ENCODE assay signal across 8 cellular contexts in the genomic region with DNA sequence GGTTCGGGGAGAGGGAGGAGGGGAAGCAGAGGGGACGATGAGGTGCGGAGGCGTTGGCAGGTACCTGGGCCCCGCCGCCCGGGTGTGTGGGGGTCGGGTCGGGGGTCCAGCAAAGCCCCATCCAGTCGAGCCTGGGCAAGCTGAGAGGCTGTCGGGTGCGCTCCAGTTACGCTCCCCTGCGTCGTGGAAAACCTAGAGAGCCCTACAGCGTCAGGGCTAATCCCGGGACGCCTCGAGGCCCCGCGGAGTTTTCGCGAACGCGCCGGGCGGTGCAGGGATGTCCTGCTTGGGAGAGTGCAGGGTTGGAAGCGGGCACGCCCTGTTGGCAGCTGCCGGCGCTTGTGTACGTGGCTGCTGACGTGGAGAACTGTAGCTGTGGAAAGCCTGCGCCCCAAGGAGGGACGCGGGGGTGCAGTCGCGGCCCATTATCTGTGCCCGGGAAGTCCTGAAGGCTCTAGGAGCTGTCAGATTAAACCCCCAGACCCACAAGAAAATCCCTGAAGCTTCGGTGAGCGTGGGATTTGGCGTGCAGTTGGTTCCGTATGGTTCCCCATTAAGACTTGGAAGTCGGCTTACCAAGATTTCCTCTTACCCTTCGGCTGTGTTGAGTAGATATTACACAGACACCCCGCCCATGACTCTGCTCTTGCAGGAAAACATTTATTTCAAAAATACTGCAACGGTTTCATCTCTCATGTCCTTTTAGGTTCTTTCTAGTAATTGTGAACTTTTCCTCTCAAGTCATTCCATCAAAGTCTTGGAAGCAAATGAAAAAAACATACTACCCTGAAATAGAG. TPM values are rescaled to one million over a fixed set of nuclear protein-coding genes. Genes with fewer than 3 reads are reported as not detected.
DNase-seq lines count a peak whose midpoint lies in the region; ATAC-seq and TF ChIP-seq lines count a peak whose summit lies in the region.

No MANE protein-coding gene starts in this region.

- peak overlapping the region; percentile 81 for H3K4me3 ChIP-seq in CD4-positive, CD25-positive, alpha-beta regulatory T cell (ENCODE audit: low read depth, low read length)
- H3K4me3 ChIP-seq in Peyer's patch (peak overlapping the region; percentile 78 to 88 (median 82)), foreskin fibroblast (ENCODE audit: low read depth in 1 of 2, low read length in 2 of 2) (peak overlapping the region; percentile 56 to 70), suprapubic skin (peak overlapping the region; percentile 64)

- TF ChIP-seq CTCF in Peyer's patch (IDR thresholded peaks at IDR 0.05) (peak in 3 of 6 experiments; percentile 21 to 32 (median 28)), foreskin fibroblast (IDR thresholded peaks at IDR 0.05; ENCODE audit: low read depth, low read length) (no peak), suprapubic skin (IDR thresholded peaks at IDR 0.05) (no peak)

- H3K4me3 Mint-ChIP-seq in CD4-positive, CD25-positive, alpha-beta regulatory T cell = peak overlapping the region; percentile 89 to 96 (median 94)

- H3K36me3 ChIP-seq in CD4-positive, CD25-positive, alpha-beta regulatory T cell (ENCODE audit: control insufficient read depth, insufficient read depth, low read length) = no peaks in the 10 kb centered on the region
- H3K36me3 ChIP-seq in Peyer's patch = no peaks in the 10 kb centered on the region
- H3K36me3 ChIP-seq in suprapubic skin = no peaks in the 10 kb centered on the region

- TF ChIP-seq POLR2A in Peyer's patch (IDR thresholded peaks at IDR 0.05) (peak; percentile 78 to 90), suprapubic skin (IDR thresholded peaks at IDR 0.05) (peak; percentile 10 to 90)

- TF ChIP-seq EP300 in suprapubic skin (IDR thresholded peaks at IDR 0.05) = no peak

- no peaks in the 10 kb centered on the region for H3K27me3 ChIP-seq in CD4-positive, CD25-positive, alpha-beta regulatory T cell (ENCODE audit: control insufficient read depth, insufficient read depth, low read length)
- H3K27me3 ChIP-seq in Peyer's patch = no peaks in the 10 kb centered on the region
- H3K27me3 ChIP-seq in suprapubic skin = no peaks in the 10 kb centered on the region

- under 1% methylated on average over 23 of the region's 47 CpGs for whole genome bisulfite sequencing in suprapubic skin

- peaks cover 26% of the 10 kb centered on the region for H3K4me1 ChIP-seq in CD4-positive, CD25-positive, alpha-beta regulatory T cell (ENCODE audit: control insufficient read depth, insufficient read depth, low read length, poor library complexity, severe bottlenecking)
- H3K4me1 ChIP-seq in Peyer's patch (peaks cover 0 to 36% (median 6%) of the 10 kb centered on the region in 4 donors), suprapubic skin (peaks cover 63% of the 10 kb centered on the region)

- peak; percentile 67 to 85 (median 69) for DNase-seq in CD4-positive, CD25-positive, alpha-beta regulatory T cell
- DNase-seq in Peyer's patch (peak; percentile 84 to 95 (median 93)), activated gamma-delta T cell (lab: John Stamatoyannopoulos, UW) (peak; percentile 55), foreskin fibroblast (peak; percentile 97 to 98), non-pigmented ciliary epithelial cell (ENCODE audit: low read depth) (peak; percentile 87), suprapubic skin (ENCODE audit: low spot score in 2 of 2) (peak; percentile 97)

- no peaks in the 10 kb centered on the region for H3K9me3 Mint-ChIP-seq in CD4-positive, CD25-positive, alpha-beta regulatory T cell

- H3K9me3 ChIP-seq in CD4-positive, CD25-positive, alpha-beta regulatory T cell (ENCODE audit: control insufficient read depth in 2 of 2, low read length in 2 of 2) = no peaks in the 10 kb centered on the region
- H3K9me3 ChIP-seq in Peyer's patch = no peaks in the 10 kb centered on the region
- no peaks in the 10 kb centered on the region for H3K9me3 ChIP-seq in suprapubic skin

- ATAC-seq in CD4-positive, CD25-positive, alpha-beta regulatory T cell (ENCODE audit: low read depth in 2 of 2) = peak; percentile 47 to 52
- ATAC-seq in GM19328 (IDR thresholded peaks at IDR 0.05; ENCODE audit: unreplicated experiment) (peak; percentile 33), HG03469 (IDR thresholded peaks at IDR 0.05; ENCODE audit: unreplicated experiment) (peak; percentile 28)

- H3K27me3 Mint-ChIP-seq in CD4-positive, CD25-positive, alpha-beta regulatory T cell = no peaks in the 10 kb centered on the region

- H3K36me3 Mint-ChIP-seq in CD4-positive, CD25-positive, alpha-beta regulatory T cell = peaks cover 7% of the 10 kb centered on the region

- H3K27ac Mint-ChIP-seq in CD4-positive, CD25-positive, alpha-beta regulatory T cell = peak overlapping the region; percentile 74 to 92 (median 88)

- H3K27ac ChIP-seq in CD4-positive, CD25-positive, alpha-beta regulatory T cell (ENCODE audit: insufficient read depth, low read length, poor library complexity, severe bottlenecking) = peak overlapping the region; percentile 87
- H3K27ac ChIP-seq in Peyer's patch (peak overlapping the region; percentile 94 to 100 (median 99)), suprapubic skin (peak overlapping the region; percentile 97)

- H3K4me1 Mint-ChIP-seq in CD4-positive, CD25-positive, alpha-beta regulatory T cell = peaks cover 24 to 46% (median 36%) of the 10 kb centered on the region in 4 donors

RNA-seq across cellular contexts. Expression of gene SLC38A2, which starts 11.3 kb away (rescaled TPM):
- 186 TPM for total RNA-seq in CD4-positive, CD25-positive, alpha-beta regulatory T cell
- 100 to 1,000 TPM in 1 of 4 donors, 10 to 100 TPM in 3; 53.0 to 110 (median 80.1) TPM for polyA plus RNA-seq in CD4-positive, CD25-positive, alpha-beta regulatory T cell
- 100 to 1,000 TPM in 3 of 4 donors, 10 to 100 TPM in 1; 93.1 to 173 (median 134) TPM for total RNA-seq in Peyer's patch
- 1,000 to 10,000 TPM in 1 of 4 donors, 100 to 1,000 TPM in 3; 632 to 1,386 (median 819) TPM for total RNA-seq in suprapubic skin

Comparison
In these comparisons a context has a peak if more than half of its experiments do, and no peak if none do; other contexts are left out.
1. Peak in every context shown above with its lines: DNase-seq, ATAC-seq, H3K4me3 ChIP-seq and H3K27ac ChIP-seq.